8 cellular contexts compared by ENCODE assay signal in the genomic region with DNA sequence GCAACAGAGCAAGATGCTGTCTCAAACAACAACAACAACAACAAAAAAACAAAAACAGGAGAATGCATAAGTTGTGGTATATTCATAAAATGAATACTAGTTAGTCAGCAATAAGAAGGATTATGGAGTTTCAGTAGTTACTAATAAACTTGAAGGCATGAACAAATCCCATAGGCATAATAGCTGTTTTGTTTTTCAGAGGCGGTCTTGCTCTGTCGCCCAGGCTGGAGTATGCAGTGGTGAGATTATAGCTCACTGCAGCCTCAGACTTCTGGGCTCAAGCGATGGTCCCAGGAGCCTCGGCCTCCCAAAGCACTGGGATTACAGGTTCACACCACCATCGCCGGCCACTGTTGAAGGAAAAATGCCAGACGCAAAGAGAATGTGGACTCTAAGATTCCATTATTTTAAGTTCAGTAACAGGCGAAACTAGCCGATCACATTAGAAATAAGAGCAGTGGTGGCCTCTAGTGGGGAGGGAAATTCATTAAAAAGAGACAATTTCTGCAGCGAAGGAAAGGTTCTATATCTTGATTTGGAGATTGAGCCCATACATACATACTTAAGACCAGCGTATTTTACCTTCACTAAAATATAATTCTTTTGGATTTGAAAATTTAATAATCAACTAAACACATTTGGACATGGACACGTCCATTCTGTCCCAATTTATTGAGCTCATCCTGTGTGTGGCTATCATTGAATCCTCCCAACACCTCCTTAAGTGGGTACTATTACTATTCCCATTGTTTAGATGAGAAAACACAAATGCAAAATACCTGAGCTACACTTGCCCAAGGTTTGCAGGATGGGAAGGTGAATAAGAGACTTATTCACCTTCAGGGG.
DNase-seq lines count a peak whose midpoint lies in the region; ATAC-seq lines count a peak whose summit lies in the region.

No MANE protein-coding gene starts in this region.

- H3K4me3 ChIP-seq in effector memory CD4-positive, alpha-beta T cell (ENCODE audit: insufficient read depth, low read depth, low read length, poor library complexity, severe bottlenecking), result peak overlapping the region; percentile 66

- peak overlapping the region; percentile 90 for H3K4me3 Mint-ChIP-seq in memory B cell

- no peaks in the 10 kb centered on the region for H3K9me3 ChIP-seq in effector memory CD4-positive, alpha-beta T cell (ENCODE audit: control insufficient read depth, low read length)

- H3K36me3 Mint-ChIP-seq in memory B cell, result no peaks in the 10 kb centered on the region

- no peaks in the 10 kb centered on the region for H3K27me3 Mint-ChIP-seq in memory B cell

- DNase-seq in AG20443 (ENCODE audit: low spot score) (peak; percentile 60), NCI-H2196 (lab: John Stamatoyannopoulos, UW; ENCODE audit: unreplicated experiment) (peak; percentile 47), memory B cell (ENCODE audit: low spot score in 2 of 2) (peak; percentile 44 to 51), ecto neural progenitor cell (ENCODE audit: low spot score) (no peak)
- DNase-seq in activated CD4-positive, alpha-beta T cell treated with anti-CD3 and anti-CD28 coated beads for 48 hours, result peak; percentile 34
- DNase-seq in effector memory CD4-positive, alpha-beta T cell, result peak in 1 of 3 donors; percentile 19
- peak; percentile 38 for DNase-seq in stimulated activated naive CD8-positive, alpha-beta T cell treated with anti-CD3 and anti-CD28 coated beads, Interleukin-15, Interleukin-2, amounts not matched to agents 100 U/mL and 50 U/mL, for 24 hours

- peaks cover 4% of the 10 kb centered on the region for H3K4me1 ChIP-seq in effector memory CD4-positive, alpha-beta T cell (ENCODE audit: control insufficient read depth, insufficient read depth, low read length, poor library complexity, severe bottlenecking)

- no peaks in the 10 kb centered on the region for H3K36me3 ChIP-seq in effector memory CD4-positive, alpha-beta T cell (ENCODE audit: control insufficient read depth, insufficient read depth, low read length)

- peak overlapping the region; percentile 51 for H3K27ac Mint-ChIP-seq in memory B cell

- no peaks in the 10 kb centered on the region for H3K9me3 Mint-ChIP-seq in memory B cell

- peak; percentile 27 for ATAC-seq in GM19351 (IDR thresholded peaks at IDR 0.05; ENCODE audit: unreplicated experiment)
- ATAC-seq in memory B cell (ENCODE audit: low read depth), result peak; percentile 18
- ATAC-seq in stimulated activated naive CD8-positive, alpha-beta T cell treated with anti-CD3 and anti-CD28 coated beads, Interleukin-15, Interleukin-2, amounts not matched to agents 100 U/mL and 50 U/mL, for 24 hours, result no peak

- H3K4me1 Mint-ChIP-seq in memory B cell, result peaks cover 3% of the 10 kb centered on the region

- no peaks in the 10 kb centered on the region for H3K27me3 ChIP-seq in effector memory CD4-positive, alpha-beta T cell (replicated peaks; ENCODE audit: control insufficient read depth, insufficient read depth, low read length, poor library complexity, severe bottlenecking)

- H3K27ac ChIP-seq in effector memory CD4-positive, alpha-beta T cell (ENCODE audit: insufficient read depth, low read length, poor library complexity, severe bottlenecking), result peak overlapping the region; percentile 77
